25 cellular contexts compared by ENCODE assay signal in genomic region chr13:72884111-72884510, GRCh38.
"Had no signal": no experiment of that assay in that cellular context is flagged by ENCODE, and none has a peak within 500 bp of the region (broad histone marks: within the 10 kb centered on the region; RNA-seq: fewer than 3 reads in every experiment).

No MANE protein-coding gene starts in this region.

- DNase-seq: activated CD4-positive, alpha-beta T cell treated with anti-CD3 and anti-CD28 coated beads for 48 hours; activated CD4-positive, alpha-beta T cell treated with anti-CD3 and anti-CD28 coated beads, Interleukin-2, amount 50 U/mL, for 48 hours; activated CD4-positive, CD25-positive, alpha-beta regulatory T cell treated with anti-CD3 and anti-CD28 coated beads, Interleukin-2, amount 50 U/mL, for 72 hours; activated CD8-positive, alpha-beta memory T cell treated with anti-CD3 and anti-CD28 coated beads, Interleukin-2, amount 10 ng/mL, durations not matched to agents 7 days and 5 days; activated effector memory CD4-positive, alpha-beta T cell treated with Interleukin-2 at 50 U/mL for 16 hours; activated naive CD4-positive, alpha-beta T cell; activated T-cell treated with anti-CD3 and anti-CD28 coated beads, Interleukin-2, amount 50 U/mL, for 24 hours; amniotic stem cell; Karpas-422; NCI-H1105 treated with DMSO at 0.1 percent for 48 hours; NCI-H1436 treated with DMSO at 0.1 percent for 48 hours; NCI-H187; NCI-H2081; NCI-H2227 treated with DMSO at 0.1 percent for 48 hours; NCI-H526; NCI-H774; RPMI8226; T-helper 1 cell had no signal

- H3K27ac Mint-ChIP-seq: activated CD8-positive, alpha-beta memory T cell treated with anti-CD3 and anti-CD28 coated beads, Interleukin-2, amount 10 ng/mL, durations not matched to agents 7 days and 5 days; activated naive CD4-positive, alpha-beta T cell treated with anti-CD3 and anti-CD28 coated beads, Interleukin-2, amount 50 U/mL, for 24 hours; activated T-cell treated with anti-CD3 and anti-CD28 coated beads, Interleukin-2, amount 50 U/mL, for 24 hours; activated T-helper 1 cell treated with anti-CD3 and anti-CD28 coated beads, Interleukin-12 subunit alpha, Interleukin-12 subunit beta, Interleukin-2, Interleukin-4 antibody, amounts not matched to agents 30 ng/mL and 10 ng/mL and 1 ng/mL, durations not matched to agents 14 hours and 24 hours and 36 hours; brain; WTC11 had no signal

- H3K4me3 ChIP-seq: K562, SK-N-MC had no signal

- H3K27me3 Mint-ChIP-seq: activated CD8-positive, alpha-beta memory T cell treated with anti-CD3 and anti-CD28 coated beads, Interleukin-2, amount 10 ng/mL, durations not matched to agents 7 days and 5 days; activated naive CD4-positive, alpha-beta T cell treated with anti-CD3 and anti-CD28 coated beads, Interleukin-2, amount 50 U/mL, for 24 hours; activated T-cell treated with anti-CD3 and anti-CD28 coated beads, Interleukin-2, amount 50 U/mL, for 24 hours; brain had no signal

- ATAC-seq: activated CD8-positive, alpha-beta memory T cell treated with anti-CD3 and anti-CD28 coated beads, Interleukin-2, amount 10 ng/mL, durations not matched to agents 7 days and 5 days; K562; Right ventricle myocardium inferior; WTC11 had no signal

- H3K4me1 Mint-ChIP-seq: activated CD8-positive, alpha-beta memory T cell treated with anti-CD3 and anti-CD28 coated beads, Interleukin-2, amount 10 ng/mL, durations not matched to agents 7 days and 5 days; WTC11 had no signal

- H3K27ac ChIP-seq: SK-N-MC had no signal

- H3K36me3 Mint-ChIP-seq: WTC11 had no signal

- H3K9me3 Mint-ChIP-seq: activated naive CD4-positive, alpha-beta T cell treated with anti-CD3 and anti-CD28 coated beads, Interleukin-2, amount 50 U/mL, for 24 hours had no signal

- H3K4me3 Mint-ChIP-seq: activated CD8-positive, alpha-beta memory T cell treated with anti-CD3 and anti-CD28 coated beads, Interleukin-2, amount 10 ng/mL, durations not matched to agents 7 days and 5 days; activated naive CD4-positive, alpha-beta T cell treated with anti-CD3 and anti-CD28 coated beads, Interleukin-2, amount 50 U/mL, for 24 hours; activated T-cell treated with anti-CD3 and anti-CD28 coated beads, Interleukin-2, amount 50 U/mL, for 24 hours; activated T-helper 1 cell treated with anti-CD3 and anti-CD28 coated beads, Interleukin-12 subunit alpha, Interleukin-12 subunit beta, Interleukin-2, Interleukin-4 antibody, amounts not matched to agents 30 ng/mL and 10 ng/mL and 1 ng/mL, durations not matched to agents 14 hours and 24 hours and 36 hours; brain; WTC11 had no signal
